14 cellular contexts compared by ENCODE assay signal in genomic region chr11:112318193-112318592, GRCh38. TPM values are rescaled to one million over a fixed set of nuclear protein-coding genes. Genes with fewer than 3 reads are reported as not detected.
DNase-seq lines count a peak whose midpoint lies in the region; ATAC-seq and TF ChIP-seq lines count a peak whose summit lies in the region.
"Had no signal": no experiment of that assay in that cellular context is flagged by ENCODE, and none has a peak within 500 bp of the region (broad histone marks: within the 10 kb centered on the region; RNA-seq: fewer than 3 reads in every experiment).

No MANE protein-coding gene starts in this region.

- H3K4me3 Mint-ChIP-seq in activated CD4-positive, alpha-beta T cell treated with anti-CD3 and anti-CD28 coated beads for 36 hours = no peak overlapping the region
- no peak overlapping the region for H3K4me3 Mint-ChIP-seq in CD14-positive monocyte
- H3K4me3 Mint-ChIP-seq: activated naive CD4-positive, alpha-beta T cell treated with anti-CD3 and anti-CD28 coated beads, Interleukin-2, amount 50 U/mL, for 24 hours; nephron had no signal

- TF ChIP-seq CTCF in AG09319 (IDR thresholded peaks at IDR 0.05; ENCODE audit: low read depth, low read length) (no peak), omental fat pad (IDR thresholded peaks at IDR 0.05) (no peak), CD14-positive monocyte (IDR thresholded peaks at IDR 0.05) (no peak)

- H3K9me3 Mint-ChIP-seq in activated CD4-positive, alpha-beta T cell treated with anti-CD3 and anti-CD28 coated beads for 36 hours (ENCODE audit: low read depth) = no peaks in the 10 kb centered on the region
- peaks cover 0 to 2% (median under 1%) of the 10 kb centered on the region in 7 donors for H3K9me3 Mint-ChIP-seq in CD14-positive monocyte
- H3K9me3 Mint-ChIP-seq: activated naive CD4-positive, alpha-beta T cell treated with anti-CD3 and anti-CD28 coated beads, Interleukin-2, amount 50 U/mL, for 24 hours; nephron had no signal

- DNase-seq in AG09319 (ENCODE audit: extremely low read depth, low read depth) = peak; percentile 70
- DNase-seq in NCI-H446 treated with DMSO at 0.1 percent for 48 hours (lab: John Stamatoyannopoulos, UW) = peak; percentile 44
- DNase-seq in dedifferentiated amniotic fluid mesenchymal stem cell (ENCODE audit: extremely low spot score) = peak; percentile 93
- DNase-seq in omental fat pad (ENCODE audit: low spot score) = no peak
- no peak for DNase-seq in activated CD4-positive, alpha-beta T cell treated with anti-CD3 and anti-CD28 coated beads for 36 hours
- no peak for DNase-seq in posterior vena cava (ENCODE audit: low spot score)
- DNase-seq in CD14-positive monocyte (ENCODE audit: low spot score) = no peak
- DNase-seq: activated CD4-positive, CD25-positive, alpha-beta regulatory T cell; DMS153; head of caudate nucleus; NCI-H524 treated with DMSO at 0.1 percent for 48 hours had no signal

- intact Hi-C loops in activated CD4-positive, alpha-beta T cell treated with anti-CD3 and anti-CD28 coated beads for 36 hours (cut with DNase I, micrococcal nuclease) = loop anchor here in 1 of 2 experiments (2.0 kb wide), 1 partner anchor 31 kb away; no protein-coding TSS in a partner anchor
- intact Hi-C loops in posterior vena cava (cut with DNase I) (no loop called here), CD14-positive monocyte (cut with micrococcal nuclease) (no loop called here)

- no peaks in the 10 kb centered on the region for H3K27me3 Mint-ChIP-seq in activated CD4-positive, alpha-beta T cell treated with anti-CD3 and anti-CD28 coated beads for 36 hours
- peaks cover 0 to 2% (median 2%) of the 10 kb centered on the region in 3 donors for H3K27me3 Mint-ChIP-seq in CD14-positive monocyte (ENCODE audit: low read depth in 3 of 3)
- H3K27me3 Mint-ChIP-seq: activated naive CD4-positive, alpha-beta T cell treated with anti-CD3 and anti-CD28 coated beads, Interleukin-2, amount 50 U/mL, for 24 hours had no signal

- ATAC-seq in omental fat pad (ENCODE audit: low FRiP score) (peak; percentile 80), GM18867 (IDR thresholded peaks at IDR 0.05; ENCODE audit: unreplicated experiment) (no peak)
- ATAC-seq in activated CD4-positive, alpha-beta T cell treated with anti-CD3 and anti-CD28 coated beads for 36 hours = no peak

- POLR2A ChIA-PET in activated CD4-positive, alpha-beta T cell treated with anti-CD3 and anti-CD28 coated beads for 36 hours (lab: Charles Lee) = no interaction called here

- H3K4me1 Mint-ChIP-seq in activated CD4-positive, alpha-beta T cell treated with anti-CD3 and anti-CD28 coated beads for 36 hours = peaks cover 24% of the 10 kb centered on the region
- peaks cover 30% of the 10 kb centered on the region for H3K4me1 Mint-ChIP-seq in CD14-positive monocyte

- peaks cover 2% of the 10 kb centered on the region for H3K36me3 Mint-ChIP-seq in activated CD4-positive, alpha-beta T cell treated with anti-CD3 and anti-CD28 coated beads for 36 hours (ENCODE audit: low read depth)
- H3K36me3 Mint-ChIP-seq in CD14-positive monocyte = peaks cover 0 to 3% of the 10 kb centered on the region in 2 donors

- CTCF ChIA-PET in activated CD4-positive, alpha-beta T cell treated with anti-CD3 and anti-CD28 coated beads for 36 hours (lab: Charles Lee) = no interaction called here

- H3K27ac Mint-ChIP-seq in activated CD4-positive, alpha-beta T cell treated with anti-CD3 and anti-CD28 coated beads for 36 hours = no peak overlapping the region
- no peak overlapping the region for H3K27ac Mint-ChIP-seq in CD14-positive monocyte
- H3K27ac Mint-ChIP-seq: activated naive CD4-positive, alpha-beta T cell treated with anti-CD3 and anti-CD28 coated beads, Interleukin-2, amount 50 U/mL, for 24 hours; nephron had no signal

RNA-seq across cellular contexts. Expression of gene PLET1, which starts 57.5 kb away (rescaled TPM):
- not detected for total RNA-seq in omental fat pad
- not detected for total RNA-seq in activated CD4-positive, alpha-beta T cell treated with anti-CD3 and anti-CD28 coated beads for 36 hours
- total RNA-seq in posterior vena cava = not detected
- polyA plus RNA-seq in CD14-positive monocyte = not detected

Comparison
In these comparisons a context has a peak if more than half of its experiments do, and no peak if none do; other contexts are left out.
1. DNase-seq: peak in AG09319 (single experiment), NCI-H446 treated with DMSO at 0.1 percent for 48 hours (single experiment) and dedifferentiated amniotic fluid mesenchymal stem cell (single experiment); none in omental fat pad (single experiment), activated CD4-positive, alpha-beta T cell treated with anti-CD3 and anti-CD28 coated beads for 36 hours (single experiment), posterior vena cava (single experiment) and CD14-positive monocyte (single experiment).